1 cellular context compared by ENCODE assay signal in genomic region chr16:69410285-69410990, GRCh38.
TF ChIP-seq lines count a peak whose summit lies in the region.

No MANE protein-coding gene starts in this region.

TF ChIP-seq in HCT116, 20 proteins besides CTCF, POLR2A, EP300 and RAD21 (continued from another document):
- peak; percentile 2 for TF ChIP-seq YY1 (IDR thresholded peaks at IDR 0.05; ENCODE audit: extremely low read depth, insufficient replicate concordance, low read depth, low read length)
- peak; percentile 84 for TF ChIP-seq TCF7L2 (IDR thresholded peaks at IDR 0.05; ENCODE audit: borderline replicate concordance, extremely low read depth, insufficient read depth, insufficient read length)
- TF ChIP-seq ZBTB33 (IDR thresholded peaks at IDR 0.05; ENCODE audit: extremely low read depth, insufficient replicate concordance, low read length), result peak; percentile 84
- TF ChIP-seq EGR1 (IDR thresholded peaks at IDR 0.05; ENCODE audit: low read depth), result no peak
